ENCODE assay signal across 21 cellular contexts in the genomic region with DNA sequence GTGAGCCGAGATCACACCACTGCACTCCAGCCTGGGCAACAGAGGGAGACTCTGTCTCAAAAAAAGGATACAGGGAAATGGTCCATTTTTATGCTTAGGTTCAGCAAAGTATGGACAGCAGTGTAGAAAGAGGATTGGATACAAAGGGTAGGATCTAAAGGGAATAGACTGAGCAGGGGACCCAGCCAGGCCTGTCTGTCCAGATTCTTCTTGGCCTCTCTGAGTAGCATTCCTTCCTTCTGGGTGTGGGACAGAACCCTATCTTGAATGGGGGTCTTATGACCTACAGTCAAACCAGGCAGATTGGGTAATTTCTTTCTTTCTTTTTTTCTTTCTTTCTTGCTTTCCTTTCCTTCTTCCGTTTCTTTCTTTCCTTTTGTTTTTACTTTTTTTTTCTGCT. TPM values are rescaled to one million over a fixed set of nuclear protein-coding genes. Genes with fewer than 3 reads are reported as not detected.
DNase-seq lines count a peak whose midpoint lies in the region; ATAC-seq and TF ChIP-seq lines count a peak whose summit lies in the region.
"Had no signal": no experiment of that assay in that cellular context is flagged by ENCODE, and none has a peak within 500 bp of the region (broad histone marks: within the 10 kb centered on the region; RNA-seq: fewer than 3 reads in every experiment).

No MANE protein-coding gene starts in this region.

- peaks cover 19% of the 10 kb centered on the region for H3K4me1 ChIP-seq in Karpas-422 (ENCODE audit: low read length)
- H3K4me1 ChIP-seq in hepatocyte (ENCODE audit: insufficient read depth) = peaks cover 3% of the 10 kb centered on the region
- H3K4me1 ChIP-seq: HAP-1 had no signal

- no peaks in the 10 kb centered on the region for H3K9me3 ChIP-seq in Karpas-422 (ENCODE audit: low read length)
- H3K9me3 ChIP-seq in hepatocyte (ENCODE audit: low read depth) = no peaks in the 10 kb centered on the region
- H3K9me3 ChIP-seq: HAP-1, MG63 had no signal

- H3K9me3 Mint-ChIP-seq in naive B cell = no peaks in the 10 kb centered on the region
- H3K9me3 Mint-ChIP-seq: CD4-positive, alpha-beta memory T cell had no signal

- no peaks in the 10 kb centered on the region for H3K27me3 ChIP-seq in Karpas-422 (ENCODE audit: low read length)
- no peaks in the 10 kb centered on the region for H3K27me3 ChIP-seq in hepatocyte
- H3K27me3 ChIP-seq: MG63 had no signal

- ATAC-seq in naive B cell (ENCODE audit: low read depth in 2 of 2) = no peak

- H3K27ac ChIP-seq in Karpas-422 (ENCODE audit: low read length) (no peak overlapping the region), hepatocyte (no peak overlapping the region)
- H3K27ac ChIP-seq: SK-N-MC had no signal

- H3K4me3 Mint-ChIP-seq in naive B cell = peak overlapping the region in 6 of 8 donors; percentile 9 to 91 (median 70)
- H3K4me3 Mint-ChIP-seq: CD4-positive, alpha-beta memory T cell had no signal

- WGBS in hepatocyte (ENCODE audit: low lambda C conversion rate, missing lambda C conversion rate) = 97% methylated on average over 2 of the region's 2 CpGs

- H3K79me2 ChIP-seq in Karpas-422 (ENCODE audit: low read length) = peaks cover 17% of the 10 kb centered on the region; the same call in 1 of the 2 replicates
- H3K79me2 ChIP-seq in hepatocyte = no peaks in the 10 kb centered on the region

- 0 out of 2 replicates have a peak, but pooled peaks cover 7% of the 10 kb centered on the region for H4K20me1 ChIP-seq in Karpas-422 (ENCODE audit: insufficient read depth, low read depth, low read length)
- no peaks in the 10 kb centered on the region for H4K20me1 ChIP-seq in hepatocyte (ENCODE audit: insufficient read depth, poor library complexity, severe bottlenecking)

- no peak overlapping the region for H3K4me3 ChIP-seq in Karpas-422 (ENCODE audit: low read length)
- no peak overlapping the region for H3K4me3 ChIP-seq in hepatocyte
- H3K4me3 ChIP-seq: HAP-1, MG63, SK-N-MC had no signal

- no peaks in the 10 kb centered on the region for H3K27me3 Mint-ChIP-seq in naive B cell
- H3K27me3 Mint-ChIP-seq: CD4-positive, alpha-beta memory T cell had no signal

- no peaks in the 10 kb centered on the region for H3K9me2 ChIP-seq in Karpas-422 (replicated peaks; ENCODE audit: insufficient read depth, low read length)
- H3K9me2 ChIP-seq in hepatocyte (replicated peaks; ENCODE audit: insufficient read depth) = no peaks in the 10 kb centered on the region

- DNase-seq in ELF-1 (ENCODE audit: low read depth, low spot score) (peak; percentile 72), Karpas-422 (peak; percentile 41), naive B cell (no peak), GDM1 (lab: John Stamatoyannopoulos, UW) (no peak), GM20000 (ENCODE audit: low spot score) (no peak), hepatocyte (ENCODE audit: low spot score) (no peak)
- no peak for DNase-seq in activated naive CD4-positive, alpha-beta T cell (lab: John Stamatoyannopoulos, UW)
- DNase-seq: CD4-positive, alpha-beta memory T cell; DND-41; MG63; NCI-H1417; NCI-H1694 treated with DMSO at 0.1 percent for 48 hours; NCI-H2081 treated with DMSO at 0.1 percent for 48 hours; NCI-H2171 treated with DMSO at 0.1 percent for 48 hours; NCI-H524 treated with DMSO at 0.1 percent for 48 hours; SHP77 had no signal

- H3K4me1 Mint-ChIP-seq in naive B cell = peaks cover 22 to 46% (median 39%) of the 10 kb centered on the region in 3 donors

- H3K27ac Mint-ChIP-seq in naive B cell = peak overlapping the region in 5 of 6 donors; percentile 23 to 97 (median 64)

- no peak overlapping the region for H3K9ac ChIP-seq in Karpas-422 (ENCODE audit: low read length)

- peaks cover 4 to 7% of the 10 kb centered on the region in 2 donors for H3K36me3 Mint-ChIP-seq in naive B cell
- H3K36me3 Mint-ChIP-seq: CD4-positive, alpha-beta memory T cell had no signal

- no peak overlapping the region for H2AFZ ChIP-seq in Karpas-422 (ENCODE audit: low read length)
- H2AFZ ChIP-seq in hepatocyte = no peak overlapping the region

- H3K36me3 ChIP-seq in Karpas-422 (ENCODE audit: insufficient read depth, low read length) (peaks cover 43% of the 10 kb centered on the region), hepatocyte (replicated peaks; ENCODE audit: insufficient read depth, low read depth) (no peaks in the 10 kb centered on the region)
- H3K36me3 ChIP-seq: HAP-1, MG63 had no signal

- H3K4me2 ChIP-seq in Karpas-422 (ENCODE audit: low read depth, low read length, poor library complexity, severe bottlenecking) (no peak overlapping the region), hepatocyte (no peak overlapping the region)

- TF ChIP-seq CTCF in GM20000 (IDR thresholded peaks at IDR 0.05; ENCODE audit: extremely low read depth, missing control alignments) (no peak), hepatocyte (IDR thresholded peaks at IDR 0.05; ENCODE audit: poor library complexity) (no peak)

RNA-seq across cellular contexts. Expression of a gene that starts 25.6 kb away (rescaled TPM):
- 22.4 and 39.2 TPM in 2 replicates for total RNA-seq in Karpas-422 (2014; rRNA removed; shearing (Covaris generic); ENCODE audit: low replicate concordance)
- polyA plus RNA-seq in naive B cell (ENCODE audit: low read depth in 6 of 6) (10 to 100 TPM; 15.4 to 78.4 (median 27.2) TPM), hepatocyte (6.7 and 7.1 TPM in 2 replicates)
- 3.2 and 3.8 TPM in 2 replicates for total RNA-seq in hepatocyte

RNA-seq across cellular contexts. Expression of a gene that starts 43.9 kb away (rescaled TPM):
- total RNA-seq in Karpas-422 (2014; rRNA removed; shearing (Covaris generic); ENCODE audit: low replicate concordance) = not detected in 2 replicates
- under 1 TPM in 3 of 6 donors, not detected in 3; 0.18 to 0.41 (median 0.20) TPM for polyA plus RNA-seq in naive B cell (ENCODE audit: low read depth in 6 of 6)
- total RNA-seq in hepatocyte = not detected in 2 replicates
- polyA plus RNA-seq in hepatocyte = 0.68 and 1.0 TPM in 2 replicates
- total RNA-seq: A673; CD4-positive, alpha-beta memory T cell; LHCN-M2 had no signal
- polyA plus RNA-seq: BJ had no signal

Comparison
In these comparisons a context has a peak if more than half of its experiments do, and no peak if none do; other contexts are left out.
1. DNase-seq: peak in ELF-1 (single experiment) and Karpas-422 (single experiment); none in naive B cell (single experiment), GDM1 (single experiment), GM20000 (single experiment), hepatocyte (single experiment) and activated naive CD4-positive, alpha-beta T cell (0 of 4).